Comparison of ENCODE assay signal across 13 cellular contexts in the genomic region with DNA sequence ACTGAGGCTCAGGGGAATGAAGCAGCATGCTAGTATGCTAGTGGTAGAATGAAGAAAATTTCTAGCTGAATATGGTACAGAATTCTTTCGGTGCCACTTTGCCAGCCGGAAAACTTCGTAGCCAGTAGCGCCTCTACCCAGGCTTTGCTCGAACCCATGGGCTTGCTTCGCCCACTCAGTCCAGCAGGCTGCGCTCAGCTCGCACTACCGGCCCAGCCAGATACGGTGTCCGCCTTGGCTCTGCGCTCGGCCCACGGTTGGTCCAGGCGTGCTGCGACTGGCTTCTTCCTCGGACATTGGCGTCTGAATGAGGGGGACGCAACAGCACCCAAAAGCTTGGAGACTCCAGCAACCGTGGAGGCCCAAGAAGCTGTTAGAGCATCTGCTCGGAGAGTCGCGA.
"Had no signal": no experiment of that assay in that cellular context is flagged by ENCODE, and none has a peak within 500 bp of the region (broad histone marks: within the 10 kb centered on the region; RNA-seq: fewer than 3 reads in every experiment).

No MANE protein-coding gene starts in this region.

- H3K27me3 Mint-ChIP-seq: activated B cell treated with CpG ODN at 0.5 μM for 24 hours; activated CD4-positive, alpha-beta T cell treated with anti-CD3 and anti-CD28 coated beads, Interleukin-2, amount 10 ng/mL, durations not matched to agents 24 days and 14 days; activated naive CD4-positive, alpha-beta T cell treated with anti-CD3 and anti-CD28 coated beads, Interleukin-2, amount 10 ng/mL, durations not matched to agents 7 days and 5 days; stimulated activated naive CD8-positive, alpha-beta T cell treated with anti-CD3 and anti-CD28 coated beads, Interleukin-15, Interleukin-2, amounts not matched to agents 100 ng/mL and 50 ng/mL, for 24 hours had no signal

- H3K27ac Mint-ChIP-seq: activated B cell treated with CpG ODN at 0.5 μM for 24 hours; activated CD4-positive, alpha-beta T cell treated with anti-CD3 and anti-CD28 coated beads, Interleukin-2, amount 10 ng/mL, durations not matched to agents 24 days and 14 days; activated naive CD4-positive, alpha-beta T cell treated with anti-CD3 and anti-CD28 coated beads, Interleukin-2, amount 10 ng/mL, durations not matched to agents 7 days and 5 days; immature natural killer cell; nephron; stimulated activated naive CD8-positive, alpha-beta T cell treated with anti-CD3 and anti-CD28 coated beads, Interleukin-15, Interleukin-2, amounts not matched to agents 100 ng/mL and 50 ng/mL, for 24 hours had no signal

- H3K9me3 Mint-ChIP-seq: activated CD4-positive, alpha-beta T cell treated with anti-CD3 and anti-CD28 coated beads, Interleukin-2, amount 10 ng/mL, durations not matched to agents 24 days and 14 days; nephron had no signal

- H3K9me3 ChIP-seq: ovary had no signal

- H3K4me1 ChIP-seq: heart right ventricle had no signal

- H3K27ac ChIP-seq: heart right ventricle, ovary had no signal

- H3K36me3 Mint-ChIP-seq: activated naive CD4-positive, alpha-beta T cell treated with anti-CD3 and anti-CD28 coated beads, Interleukin-2, amount 10 ng/mL, durations not matched to agents 7 days and 5 days had no signal

- H3K36me3 ChIP-seq: heart right ventricle, ovary had no signal

- H3K4me3 ChIP-seq: heart right ventricle, ovary had no signal

- H3K4me1 Mint-ChIP-seq: activated B cell treated with CpG ODN at 0.5 μM for 24 hours; activated CD4-positive, alpha-beta T cell treated with anti-CD3 and anti-CD28 coated beads, Interleukin-2, amount 10 ng/mL, durations not matched to agents 24 days and 14 days; activated naive CD4-positive, alpha-beta T cell treated with anti-CD3 and anti-CD28 coated beads, Interleukin-2, amount 10 ng/mL, durations not matched to agents 7 days and 5 days; immature natural killer cell; nephron had no signal

- DNase-seq: activated B cell treated with CpG ODN at 0.5 μM for 24 hours; activated CD4-positive, alpha-beta T cell treated with anti-CD3 and anti-CD28 coated beads, Interleukin-2, amount 10 ng/mL, durations not matched to agents 24 days and 14 days; activated naive CD4-positive, alpha-beta T cell treated with anti-CD3 and anti-CD28 coated beads, Interleukin-2, amount 10 ng/mL, durations not matched to agents 7 days and 5 days; foreskin melanocyte; heart right ventricle; immature natural killer cell; left colon; ovary; stimulated activated CD4-positive, alpha-beta T cell treated with anti-CD3 and anti-CD28 coated beads, Interleukin-2, amount 100 ng/mL, for 48 hours; stimulated activated CD8-positive, alpha-beta memory T cell treated with anti-CD3 and anti-CD28 coated beads, Interleukin-4, amount 100 ng/mL, for 48 hours; T-helper 1 cell had no signal

- ATAC-seq: heart right ventricle, left colon had no signal

- H3K27me3 ChIP-seq: heart right ventricle, ovary had no signal

- H3K4me3 Mint-ChIP-seq: activated B cell treated with CpG ODN at 0.5 μM for 24 hours; activated CD4-positive, alpha-beta T cell treated with anti-CD3 and anti-CD28 coated beads, Interleukin-2, amount 10 ng/mL, durations not matched to agents 24 days and 14 days; activated naive CD4-positive, alpha-beta T cell treated with anti-CD3 and anti-CD28 coated beads, Interleukin-2, amount 10 ng/mL, durations not matched to agents 7 days and 5 days; immature natural killer cell; nephron; stimulated activated naive CD8-positive, alpha-beta T cell treated with anti-CD3 and anti-CD28 coated beads, Interleukin-15, Interleukin-2, amounts not matched to agents 100 ng/mL and 50 ng/mL, for 24 hours had no signal
